ENCODE assay signal across 1 cellular context in the genomic region with DNA sequence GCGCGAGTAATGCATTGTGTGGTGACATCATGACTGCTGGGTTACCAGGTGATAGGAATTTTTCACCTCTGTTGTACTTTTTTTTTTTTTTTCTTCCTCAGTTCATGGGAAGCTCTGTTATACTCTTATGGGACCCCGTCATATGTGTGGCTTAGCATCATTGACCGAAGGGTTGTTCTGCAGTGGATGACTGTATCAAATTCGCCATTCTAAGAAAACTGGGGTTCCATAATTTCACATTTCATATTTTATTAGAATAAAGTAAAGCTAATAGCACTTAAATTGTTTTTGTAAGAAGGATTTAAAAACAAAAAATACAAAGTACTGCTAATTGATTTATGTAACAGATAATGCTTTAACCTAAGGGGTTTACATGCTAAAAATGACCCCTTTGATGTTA.
TF ChIP-seq lines count a peak whose summit lies in the region.

No MANE protein-coding gene starts in this region.

TF ChIP-seq in K562, 482 proteins besides CTCF, POLR2A, EP300 and RAD21 (continued from another document):
- TF ChIP-seq, protein P1, sequence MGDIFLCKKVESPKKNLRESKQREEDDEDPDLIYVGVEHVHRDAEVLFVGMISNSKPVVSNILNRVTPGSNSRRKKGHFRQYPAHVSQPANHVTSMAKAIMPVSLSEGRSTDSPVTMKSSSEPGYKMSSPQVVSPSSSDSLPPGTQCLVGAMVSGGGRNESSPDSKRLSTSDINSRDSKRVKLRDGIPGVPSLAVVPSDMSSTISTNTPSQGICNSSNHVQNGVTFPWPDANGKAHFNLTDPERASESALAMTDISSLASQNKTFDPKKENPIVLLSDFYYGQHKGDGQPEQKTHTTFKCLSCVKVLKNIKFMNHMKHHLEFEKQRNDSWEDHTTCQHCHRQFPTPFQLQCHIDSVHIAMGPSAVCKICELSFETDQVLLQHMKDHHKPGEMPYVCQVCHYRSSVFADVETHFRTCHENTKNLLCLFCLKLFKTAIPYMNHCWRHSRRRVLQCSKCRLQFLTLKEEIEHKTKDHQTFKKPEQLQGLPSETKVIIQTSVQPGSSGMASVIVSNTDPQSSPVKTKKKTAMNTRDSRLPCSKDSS (IDR thresholded peaks at IDR 0.05; ENCODE audit: low read depth, partially characterized antibody): peak; percentile 32
- TF ChIP-seq MED1 (CRISPR knock-in tag; IDR thresholded peaks at IDR 0.05; ENCODE audit: borderline replicate concordance): no peak
- no peak for TF ChIP-seq ILK (tag; IDR thresholded peaks at IDR 0.05; ENCODE audit: borderline replicate concordance, low read depth)
- TF ChIP-seq ZNF239 (CRISPR knock-in tag; IDR thresholded peaks at IDR 0.05): no peak
